Comparison of ENCODE assay signal across 2 cellular contexts in genomic region chr3:53267766-53268165, GRCh38.
TF ChIP-seq lines count a peak whose summit lies in the region.

No MANE protein-coding gene starts in this region.

TF ChIP-seq in IMR-90, 13 proteins besides CTCF, POLR2A, EP300 and RAD21:
- no peak for TF ChIP-seq MAZ (IDR thresholded peaks at IDR 0.05; ENCODE audit: borderline replicate concordance, low read depth, low read length)
- no peak for TF ChIP-seq CHD1 (IDR thresholded peaks at IDR 0.05; ENCODE audit: low read depth, low read length)
- no peak for TF ChIP-seq CEBPB (IDR thresholded peaks at IDR 0.05; ENCODE audit: low read depth, low read length)
- TF ChIP-seq FOS (IDR thresholded peaks at IDR 0.05; ENCODE audit: low read depth, low read length), result no peak
- no peak for TF ChIP-seq MXI1 (IDR thresholded peaks at IDR 0.05; ENCODE audit: borderline replicate concordance, low read depth, low read length)
- no peak for TF ChIP-seq MAFK (IDR thresholded peaks at IDR 0.05; ENCODE audit: low read depth, low read length)
- no peak for TF ChIP-seq RFX5 (IDR thresholded peaks at IDR 0.05; ENCODE audit: low read depth, low read length)
- no peak for TF ChIP-seq ELK1 (IDR thresholded peaks at IDR 0.05; ENCODE audit: borderline replicate concordance, low read depth, low read length)
- no peak for TF ChIP-seq RCOR1 (IDR thresholded peaks at IDR 0.05; ENCODE audit: insufficient replicate concordance, low read length)
- TF ChIP-seq NFE2L2 (IDR thresholded peaks at IDR 0.05; ENCODE audit: low read depth, low read length), result no peak
- no peak for TF ChIP-seq SMC3 (IDR thresholded peaks at IDR 0.05; ENCODE audit: low read depth, low read length)

TF ChIP-seq in H1, 55 proteins besides CTCF, POLR2A, EP300 and RAD21:
- no peak for TF ChIP-seq POLR2AphosphoS5 (IDR thresholded peaks at IDR 0.05; ENCODE audit: low read depth, low read length)
- TF ChIP-seq GTF2F1 (IDR thresholded peaks at IDR 0.05; ENCODE audit: borderline replicate concordance, low read depth, low read length), result no peak
- TF ChIP-seq CTBP2 (IDR thresholded peaks at IDR 0.05; ENCODE audit: borderline replicate concordance, insufficient read depth, insufficient read length, low read length), result no peak
- no peak for TF ChIP-seq ATF3 (IDR thresholded peaks at IDR 0.05; ENCODE audit: insufficient read depth, low read depth, low read length)
- TF ChIP-seq SIX5 (IDR thresholded peaks at IDR 0.05; ENCODE audit: low read depth, low read length), result no peak
- no peak for TF ChIP-seq PHF8 (conservative IDR thresholded peaks at IDR 0.05; ENCODE audit: low read depth, low read length)
- TF ChIP-seq TCF12 (IDR thresholded peaks at IDR 0.05; ENCODE audit: low read depth, low read length), result no peak
- no peak for TF ChIP-seq BCL11A (IDR thresholded peaks at IDR 0.05; ENCODE audit: low read depth in 2 of 2, low read length in 2 of 2)
